1 cellular context compared by ENCODE assay signal in the genomic region with DNA sequence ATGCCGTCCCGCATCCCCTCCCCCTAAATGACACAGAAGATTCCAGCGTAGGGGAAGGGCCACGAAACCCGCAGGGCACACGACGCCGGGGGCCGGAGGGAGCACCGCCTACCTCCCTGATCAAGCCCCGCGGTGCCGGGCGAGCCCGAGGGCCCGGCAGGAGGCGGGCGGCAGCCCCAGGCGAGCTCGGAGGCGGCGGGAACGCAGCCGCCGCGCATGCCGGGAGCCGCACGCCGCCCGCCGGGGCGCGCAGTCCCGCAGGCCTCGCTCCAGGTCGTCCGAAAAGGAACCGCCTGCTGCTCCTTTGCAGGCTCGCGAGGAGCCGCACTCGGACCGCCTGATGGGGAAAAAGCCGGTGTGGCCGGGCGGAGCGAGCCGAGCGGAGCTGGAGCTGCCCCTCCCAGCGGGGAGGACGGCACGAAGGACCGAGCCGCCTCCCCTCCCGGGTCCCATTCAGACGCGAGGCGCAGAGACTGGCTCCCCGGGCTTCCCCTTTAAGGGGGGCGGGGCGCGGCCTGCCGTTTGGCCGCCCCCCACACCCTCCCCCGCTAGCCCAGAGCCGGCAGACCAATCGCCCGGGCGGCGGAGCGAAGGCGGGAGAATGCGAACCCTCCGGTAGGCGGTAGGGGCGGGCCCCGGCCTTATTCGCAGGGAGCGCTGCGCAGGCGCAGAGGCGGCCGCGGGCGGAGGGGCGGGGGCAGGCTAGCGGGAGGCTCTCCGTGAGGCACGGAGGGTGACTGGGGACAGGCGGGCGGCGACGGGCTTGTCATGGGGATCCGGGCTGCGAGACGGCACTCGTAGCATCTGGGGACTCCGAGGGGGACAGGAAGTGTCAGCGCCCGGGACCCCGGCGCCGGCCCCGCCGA.
TF ChIP-seq lines count a peak whose summit lies in the region.

No MANE protein-coding gene starts in this region.

TF ChIP-seq in HepG2, 621 proteins besides CTCF, POLR2A, EP300 and RAD21 (continued from another document and continues in another):
- TF ChIP-seq ATRX (CRISPR knock-in tag; IDR thresholded peaks at IDR 0.05; ENCODE audit: borderline replicate concordance) (no peak), ZNF30 (CRISPR knock-in tag; IDR thresholded peaks at IDR 0.05) (no peak), NFIB (CRISPR knock-in tag; IDR thresholded peaks at IDR 0.05; ENCODE audit: borderline replicate concordance) (no peak), ZNF720 (CRISPR knock-in tag; IDR thresholded peaks at IDR 0.05) (no peak), RCOR2 (CRISPR knock-in tag; IDR thresholded peaks at IDR 0.05) (no peak), MBNL3 (CRISPR knock-in tag; conservative IDR thresholded peaks at IDR 0.05) (no peak), TFE3 (CRISPR knock-in tag; IDR thresholded peaks at IDR 0.05) (no peak), RAD51 (IDR thresholded peaks at IDR 0.05; ENCODE audit: borderline replicate concordance) (no peak), ZNF75D (CRISPR knock-in tag; IDR thresholded peaks at IDR 0.05; ENCODE audit: borderline replicate concordance) (no peak), ZFP62 (CRISPR knock-in tag; IDR thresholded peaks at IDR 0.05) (no peak), RFX5 (IDR thresholded peaks at IDR 0.05; ENCODE audit: low read depth, low read length) (no peak), CSRNP1 (CRISPR knock-in tag; IDR thresholded peaks at IDR 0.05) (peak; percentile 72), ZBTB37 (CRISPR knock-in tag; IDR thresholded peaks at IDR 0.05) (no peak), ATM (IDR thresholded peaks at IDR 0.05; ENCODE audit: borderline replicate concordance) (no peak), TOPORS (CRISPR knock-in tag; IDR thresholded peaks at IDR 0.05) (no peak; the same call in 1 of the 2 replicates), ZNF552 (CRISPR knock-in tag; IDR thresholded peaks at IDR 0.05; ENCODE audit: borderline replicate concordance) (no peak), SMARCC2 (IDR thresholded peaks at IDR 0.05) (no peak), SAFB2 (CRISPR knock-in tag; IDR thresholded peaks at IDR 0.05; ENCODE audit: borderline replicate concordance, low read depth) (no peak; the same call in 1 of the 2 replicates), ZNF639 (CRISPR knock-in tag; conservative IDR thresholded peaks at IDR 0.05) (peak; percentile 84), SRSF4 (IDR thresholded peaks at IDR 0.05; ENCODE audit: low read depth, low read length, poor library complexity, severe bottlenecking) (no peak), SP5 (CRISPR knock-in tag; IDR thresholded peaks at IDR 0.05; ENCODE audit: borderline replicate concordance, low read depth) (peak; percentile 62; the same call in 1 of the 2 replicates), NR0B2 (CRISPR knock-in tag; IDR thresholded peaks at IDR 0.05) (peak; percentile 26; the same call in 1 of the 2 replicates), FOXK1 (CRISPR knock-in tag; IDR thresholded peaks at IDR 0.05; ENCODE audit: borderline replicate concordance, low read depth) (no peak; the same call in none of the 2 replicates), DNMT3B (CRISPR knock-in tag; conservative IDR thresholded peaks at IDR 0.05) (0 out of 2 replicates have a peak, but pooled peaks have one; percentile 33), ZNF260 (CRISPR knock-in tag; IDR thresholded peaks at IDR 0.05; ENCODE audit: borderline replicate concordance, low read depth) (no peak), ZNF749 (CRISPR knock-in tag; IDR thresholded peaks at IDR 0.05; ENCODE audit: borderline replicate concordance) (no peak), MEIS2 (CRISPR knock-in tag; IDR thresholded peaks at IDR 0.05) (peak; percentile 80; the same call in 1 of the 2 replicates)
- TF ChIP-seq, protein P1, sequence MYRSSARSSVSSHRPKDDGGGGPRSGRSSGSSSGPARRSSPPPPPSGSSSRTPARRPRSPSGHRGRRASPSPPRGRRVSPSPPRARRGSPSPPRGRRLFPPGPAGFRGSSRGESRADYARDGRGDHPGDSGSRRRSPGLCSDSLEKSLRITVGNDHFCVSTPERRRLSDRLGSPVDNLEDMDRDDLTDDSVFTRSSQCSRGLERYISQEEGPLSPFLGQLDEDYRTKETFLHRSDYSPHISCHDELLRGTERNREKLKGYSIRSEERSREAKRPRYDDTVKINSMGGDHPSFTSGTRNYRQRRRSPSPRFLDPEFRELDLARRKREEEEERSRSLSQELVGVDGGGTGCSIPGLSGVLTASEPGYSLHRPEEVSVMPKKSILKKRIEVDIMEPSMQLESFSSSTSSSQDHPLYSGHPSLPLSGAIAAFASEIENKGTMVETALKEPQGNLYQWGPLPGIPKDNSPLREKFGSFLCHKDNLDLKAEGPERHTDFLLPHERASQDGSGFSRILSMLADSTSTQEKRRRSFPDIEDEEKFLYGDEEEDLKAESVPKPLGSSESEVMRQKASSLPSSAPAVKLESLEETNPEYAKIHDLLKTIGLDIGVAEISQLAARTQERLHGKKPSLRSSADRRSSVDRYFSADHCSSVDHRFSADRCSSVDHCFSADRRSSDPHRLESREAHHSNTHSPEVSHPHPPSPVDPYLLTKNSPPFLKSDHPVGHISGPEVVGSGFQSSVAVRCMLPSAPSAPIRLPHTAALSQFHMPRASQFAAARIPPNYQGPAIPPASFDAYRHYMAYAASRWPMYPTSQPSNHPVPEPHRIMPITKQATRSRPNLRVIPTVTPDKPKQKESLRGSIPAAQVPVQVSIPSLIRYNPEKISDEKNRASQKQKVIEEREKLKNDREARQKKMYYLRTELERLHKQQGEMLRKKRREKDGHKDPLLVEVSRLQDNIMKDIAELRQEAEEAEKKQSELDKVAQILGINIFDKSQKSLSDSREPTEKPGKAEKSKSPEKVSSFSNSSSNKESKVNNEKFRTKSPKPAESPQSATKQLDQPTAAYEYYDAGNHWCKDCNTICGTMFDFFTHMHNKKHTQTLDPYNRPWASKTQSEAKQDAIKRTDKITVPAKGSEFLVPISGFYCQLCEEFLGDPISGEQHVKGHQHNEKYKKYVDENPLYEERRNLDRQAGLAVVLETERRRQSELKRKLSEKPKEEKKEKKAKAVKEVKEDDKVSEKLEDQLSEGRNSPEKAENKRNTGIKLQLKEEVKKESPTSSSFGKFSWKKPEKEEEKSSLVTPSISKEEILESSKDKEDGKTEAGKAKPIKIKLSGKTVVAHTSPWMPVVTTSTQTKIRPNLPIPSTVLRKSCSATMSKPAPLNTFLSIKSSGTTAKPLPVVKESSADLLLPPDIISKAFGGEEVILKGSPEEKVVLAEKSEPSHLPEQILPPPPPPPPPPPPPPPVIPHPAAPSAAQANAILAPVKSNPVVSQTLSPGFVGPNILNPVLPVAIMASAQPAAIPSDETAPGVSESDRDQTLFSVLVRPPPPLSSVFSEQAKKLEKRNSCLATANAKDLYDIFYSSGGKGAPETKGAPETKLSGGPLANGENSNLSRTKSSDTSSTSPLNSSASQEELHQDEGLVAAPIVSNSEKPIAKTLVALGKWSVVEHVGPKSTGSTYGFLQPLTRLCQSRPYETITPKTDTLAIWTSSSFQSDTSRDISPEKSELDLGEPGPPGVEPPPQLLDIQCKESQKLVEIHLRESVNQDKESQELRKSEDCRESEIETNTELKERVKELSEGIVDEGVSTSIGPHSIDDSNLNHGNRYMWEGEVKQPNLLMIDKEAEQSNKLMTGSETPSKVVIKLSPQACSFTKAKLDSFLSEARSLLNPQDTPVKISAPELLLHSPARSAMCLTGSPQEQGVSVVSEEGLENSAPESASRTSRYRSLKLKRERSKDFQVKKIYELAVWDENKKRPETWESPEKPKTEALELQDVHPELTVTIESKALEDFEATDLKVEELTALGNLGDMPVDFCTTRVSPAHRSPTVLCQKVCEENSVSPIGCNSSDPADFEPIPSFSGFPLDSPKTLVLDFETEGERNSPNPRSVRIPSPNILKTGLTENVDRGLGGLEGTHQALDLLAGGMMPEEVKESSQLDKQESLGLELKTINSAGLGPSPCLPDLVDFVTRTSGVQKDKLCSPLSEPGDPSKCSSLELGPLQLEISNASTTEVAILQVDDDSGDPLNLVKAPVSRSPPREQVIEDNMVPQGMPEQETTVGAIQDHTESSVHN (CRISPR knock-in tag; IDR thresholded peaks at IDR 0.05), result no peak
- TF ChIP-seq, protein P2, sequence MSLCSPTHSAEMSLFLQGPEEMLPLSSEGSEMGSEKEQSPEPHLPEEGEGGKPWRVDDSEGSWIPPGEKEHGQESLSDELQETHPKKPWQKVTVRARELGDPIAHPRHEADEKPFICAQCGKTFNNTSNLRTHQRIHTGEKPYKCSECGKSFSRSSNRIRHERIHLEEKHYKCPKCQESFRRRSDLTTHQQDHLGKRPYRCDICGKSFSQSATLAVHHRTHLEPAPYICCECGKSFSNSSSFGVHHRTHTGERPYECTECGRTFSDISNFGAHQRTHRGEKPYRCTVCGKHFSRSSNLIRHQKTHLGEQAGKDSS (CRISPR knock-in tag; IDR thresholded peaks at IDR 0.05; ENCODE audit: borderline replicate concordance, low read depth), result peak; percentile 57; the same call in 1 of the 2 replicates
- TF ChIP-seq, protein P3, sequence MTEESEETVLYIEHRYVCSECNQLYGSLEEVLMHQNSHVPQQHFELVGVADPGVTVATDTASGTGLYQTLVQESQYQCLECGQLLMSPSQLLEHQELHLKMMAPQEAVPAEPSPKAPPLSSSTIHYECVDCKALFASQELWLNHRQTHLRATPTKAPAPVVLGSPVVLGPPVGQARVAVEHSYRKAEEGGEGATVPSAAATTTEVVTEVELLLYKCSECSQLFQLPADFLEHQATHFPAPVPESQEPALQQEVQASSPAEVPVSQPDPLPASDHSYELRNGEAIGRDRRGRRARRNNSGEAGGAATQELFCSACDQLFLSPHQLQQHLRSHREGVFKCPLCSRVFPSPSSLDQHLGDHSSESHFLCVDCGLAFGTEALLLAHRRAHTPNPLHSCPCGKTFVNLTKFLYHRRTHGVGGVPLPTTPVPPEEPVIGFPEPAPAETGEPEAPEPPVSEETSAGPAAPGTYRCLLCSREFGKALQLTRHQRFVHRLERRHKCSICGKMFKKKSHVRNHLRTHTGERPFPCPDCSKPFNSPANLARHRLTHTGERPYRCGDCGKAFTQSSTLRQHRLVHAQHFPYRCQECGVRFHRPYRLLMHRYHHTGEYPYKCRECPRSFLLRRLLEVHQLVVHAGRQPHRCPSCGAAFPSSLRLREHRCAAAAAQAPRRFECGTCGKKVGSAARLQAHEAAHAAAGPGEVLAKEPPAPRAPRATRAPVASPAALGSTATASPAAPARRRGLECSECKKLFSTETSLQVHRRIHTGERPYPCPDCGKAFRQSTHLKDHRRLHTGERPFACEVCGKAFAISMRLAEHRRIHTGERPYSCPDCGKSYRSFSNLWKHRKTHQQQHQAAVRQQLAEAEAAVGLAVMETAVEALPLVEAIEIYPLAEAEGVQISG (CRISPR knock-in tag; IDR thresholded peaks at IDR 0.05), result peak; percentile 75
- TF ChIP-seq, protein P4, sequence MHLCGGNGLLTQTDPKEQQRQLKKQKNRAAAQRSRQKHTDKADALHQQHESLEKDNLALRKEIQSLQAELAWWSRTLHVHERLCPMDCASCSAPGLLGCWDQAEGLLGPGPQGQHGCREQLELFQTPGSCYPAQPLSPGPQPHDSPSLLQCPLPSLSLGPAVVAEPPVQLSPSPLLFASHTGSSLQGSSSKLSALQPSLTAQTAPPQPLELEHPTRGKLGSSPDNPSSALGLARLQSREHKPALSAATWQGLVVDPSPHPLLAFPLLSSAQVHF (CRISPR knock-in tag; IDR thresholded peaks at IDR 0.05), result peak; percentile 83
